In the genomic region with DNA sequence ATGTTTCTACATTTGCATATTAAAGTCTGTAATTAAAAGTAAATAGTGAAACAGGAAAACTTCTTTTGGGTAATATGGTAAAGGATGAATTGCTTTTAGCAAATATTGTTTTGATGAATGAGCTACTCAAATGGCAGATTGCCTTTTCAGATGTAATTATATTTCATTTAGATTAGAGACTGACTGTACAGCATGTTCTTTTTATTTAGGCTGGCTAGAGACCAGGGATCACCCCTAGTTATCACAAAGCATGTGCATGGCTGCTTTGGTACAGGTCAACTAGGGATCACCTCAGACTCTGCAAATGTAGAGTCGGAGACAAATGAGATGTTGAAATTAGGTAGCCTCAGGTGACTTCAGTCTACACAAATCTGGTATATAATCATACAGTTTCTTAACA, we compare ENCODE assay signal across 13 cellular contexts.
DNase-seq lines count a peak whose midpoint lies in the region; ATAC-seq and TF ChIP-seq lines count a peak whose summit lies in the region.
"Had no signal": no experiment of that assay in that cellular context is flagged by ENCODE, and none has a peak within 500 bp of the region (broad histone marks: within the 10 kb centered on the region; RNA-seq: fewer than 3 reads in every experiment).

No MANE protein-coding gene starts in this region.

- no peaks in the 10 kb centered on the region for H3K36me3 ChIP-seq in heart left ventricle
- H3K36me3 ChIP-seq in spleen = no peaks in the 10 kb centered on the region
- H3K36me3 ChIP-seq: BLaER1 treated with 17β-estradiol and CSF1 and Interleukin-3, amounts not matched to agents 10 nM and 100 nM; HAP-1 had no signal

- H3K27me3 ChIP-seq in heart left ventricle = no peaks in the 10 kb centered on the region
- no peaks in the 10 kb centered on the region for H3K27me3 ChIP-seq in spleen (replicated peaks in 1 of 7)
- H3K27me3 ChIP-seq: BLaER1 treated with 17β-estradiol and CSF1 and Interleukin-3, amounts not matched to agents 10 nM and 100 nM had no signal

- H3K9me3 ChIP-seq in heart left ventricle = peaks cover 0 to 13% (median 7%) of the 10 kb centered on the region in 12 donors
- H3K9me3 ChIP-seq in spleen = peaks cover 0 to 12% (median 6%) of the 10 kb centered on the region in 8 donors
- H3K9me3 ChIP-seq: HAP-1 had no signal

- intact Hi-C loops in heart left ventricle (cut with DNase I) (loop anchor here in 5 of 10 donors (1.0 to 10.0 kb wide), 7 partner anchors 115 to 348 kb away; a partner anchor contains a TSS), left cardiac atrium (cut with DNase I) (no loop called here), spleen (cut with DNase I; ENCODE audit: low total_unique reads) (no loop called here)

- H3K4me3 ChIP-seq in heart left ventricle (no peak overlapping the region), LNCaP clone FGC (ENCODE audit: low read depth, low read length) (no peak overlapping the region), spleen (no peak overlapping the region)
- H3K4me3 ChIP-seq: BLaER1 treated with 17β-estradiol and CSF1 and Interleukin-3, amounts not matched to agents 10 nM and 100 nM; GM23248; HAP-1 had no signal

- no peak for TF ChIP-seq POLR2A in heart left ventricle (IDR thresholded peaks at IDR 0.05)
- no peak for TF ChIP-seq POLR2A in spleen (IDR thresholded peaks at IDR 0.05)

- 59 to 74% (median 67%) methylated on average over 1 of the region's 1 CpG for WGBS in heart left ventricle, 4 donors
- 82 to 87% (median 85%) methylated on average over 1 of the region's 1 CpG for WGBS in spleen, 5 donors

- H3K27ac ChIP-seq in heart left ventricle (peak overlapping the region in 8 of 12 donors; percentile 14 to 67 (median 42)), VCaP (peak overlapping the region; percentile 63), spleen (peak overlapping the region in 7 of 8 donors; percentile 3 to 69 (median 53))
- H3K27ac ChIP-seq: BLaER1 treated with 17β-estradiol and CSF1 and Interleukin-3, amounts not matched to agents 10 nM and 100 nM; GM23248 had no signal

- no peak for TF ChIP-seq CTCF in heart left ventricle (IDR thresholded peaks at IDR 0.05)
- TF ChIP-seq CTCF in LNCaP clone FGC (IDR thresholded peaks at IDR 0.05; ENCODE audit: control insufficient read depth, extremely low read depth, insufficient read depth) = no peak
- no peak for TF ChIP-seq CTCF in VCaP (conservative IDR thresholded peaks at IDR 0.05)
- no peak for TF ChIP-seq CTCF in spleen (IDR thresholded peaks at IDR 0.05 in 8 of 11, conservative IDR thresholded peaks at IDR 0.05 in 3 of 11)

- H3K4me1 ChIP-seq in heart left ventricle (peaks cover 0 to 10% (median 2%) of the 10 kb centered on the region in 12 donors), spleen (no peaks in the 10 kb centered on the region)
- H3K4me1 ChIP-seq: BLaER1 treated with 17β-estradiol and CSF1 and Interleukin-3, amounts not matched to agents 10 nM and 100 nM; HAP-1 had no signal

- ATAC-seq in heart left ventricle = peak in 3 of 4 donors; percentile 63 to 76 (median 70)
- no peak for ATAC-seq in left cardiac atrium
- ATAC-seq: CD8-positive, alpha-beta T cell had no signal

- DNase-seq in heart left ventricle (no peak), left cardiac atrium (no peak), LNCaP clone FGC (ENCODE audit: low read depth) (peak; percentile 79), spleen (no peak), COLO668 (lab: John Stamatoyannopoulos, UW; ENCODE audit: unreplicated experiment) (no peak), KG1 (lab: John Stamatoyannopoulos, UW) (no peak)
- DNase-seq: CD8-positive, alpha-beta T cell; COR-L47; GDM1; GM23248 had no signal

Comparison
In these comparisons a context has a peak if more than half of its experiments do, and no peak if none do; other contexts are left out.
1. ATAC-seq: peak in heart left ventricle (3 of 4); none in left cardiac atrium (0 of 2).
2. Peak in every context shown above with its lines, with median percentiles within 50 percentile points of each other: H3K27ac ChIP-seq.